Comparison of ENCODE assay signal across 1 cellular context in the genomic region with DNA sequence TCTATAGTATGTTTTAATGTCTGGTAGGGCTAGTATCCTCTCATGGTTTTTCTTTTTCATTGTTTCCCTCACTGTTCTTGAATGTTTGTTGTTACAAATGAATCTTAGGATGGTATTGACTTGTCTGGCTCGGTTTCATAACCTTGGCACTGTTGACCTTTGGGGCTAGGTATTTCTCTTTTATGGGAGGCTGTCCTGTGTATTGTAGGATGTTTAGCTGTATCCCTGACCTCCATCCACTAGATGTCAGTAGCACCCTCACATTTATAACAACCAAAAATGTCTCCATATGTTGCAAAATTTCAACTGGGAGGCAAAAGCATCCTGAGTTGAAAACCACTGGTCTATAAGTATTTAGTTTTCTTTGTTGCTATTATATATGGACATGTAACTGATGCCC.
TF ChIP-seq lines count a peak whose summit lies in the region.

No MANE protein-coding gene starts in this region.

TF ChIP-seq in K562, 482 proteins besides CTCF, POLR2A, EP300 and RAD21:
- TF ChIP-seq, protein P1, sequence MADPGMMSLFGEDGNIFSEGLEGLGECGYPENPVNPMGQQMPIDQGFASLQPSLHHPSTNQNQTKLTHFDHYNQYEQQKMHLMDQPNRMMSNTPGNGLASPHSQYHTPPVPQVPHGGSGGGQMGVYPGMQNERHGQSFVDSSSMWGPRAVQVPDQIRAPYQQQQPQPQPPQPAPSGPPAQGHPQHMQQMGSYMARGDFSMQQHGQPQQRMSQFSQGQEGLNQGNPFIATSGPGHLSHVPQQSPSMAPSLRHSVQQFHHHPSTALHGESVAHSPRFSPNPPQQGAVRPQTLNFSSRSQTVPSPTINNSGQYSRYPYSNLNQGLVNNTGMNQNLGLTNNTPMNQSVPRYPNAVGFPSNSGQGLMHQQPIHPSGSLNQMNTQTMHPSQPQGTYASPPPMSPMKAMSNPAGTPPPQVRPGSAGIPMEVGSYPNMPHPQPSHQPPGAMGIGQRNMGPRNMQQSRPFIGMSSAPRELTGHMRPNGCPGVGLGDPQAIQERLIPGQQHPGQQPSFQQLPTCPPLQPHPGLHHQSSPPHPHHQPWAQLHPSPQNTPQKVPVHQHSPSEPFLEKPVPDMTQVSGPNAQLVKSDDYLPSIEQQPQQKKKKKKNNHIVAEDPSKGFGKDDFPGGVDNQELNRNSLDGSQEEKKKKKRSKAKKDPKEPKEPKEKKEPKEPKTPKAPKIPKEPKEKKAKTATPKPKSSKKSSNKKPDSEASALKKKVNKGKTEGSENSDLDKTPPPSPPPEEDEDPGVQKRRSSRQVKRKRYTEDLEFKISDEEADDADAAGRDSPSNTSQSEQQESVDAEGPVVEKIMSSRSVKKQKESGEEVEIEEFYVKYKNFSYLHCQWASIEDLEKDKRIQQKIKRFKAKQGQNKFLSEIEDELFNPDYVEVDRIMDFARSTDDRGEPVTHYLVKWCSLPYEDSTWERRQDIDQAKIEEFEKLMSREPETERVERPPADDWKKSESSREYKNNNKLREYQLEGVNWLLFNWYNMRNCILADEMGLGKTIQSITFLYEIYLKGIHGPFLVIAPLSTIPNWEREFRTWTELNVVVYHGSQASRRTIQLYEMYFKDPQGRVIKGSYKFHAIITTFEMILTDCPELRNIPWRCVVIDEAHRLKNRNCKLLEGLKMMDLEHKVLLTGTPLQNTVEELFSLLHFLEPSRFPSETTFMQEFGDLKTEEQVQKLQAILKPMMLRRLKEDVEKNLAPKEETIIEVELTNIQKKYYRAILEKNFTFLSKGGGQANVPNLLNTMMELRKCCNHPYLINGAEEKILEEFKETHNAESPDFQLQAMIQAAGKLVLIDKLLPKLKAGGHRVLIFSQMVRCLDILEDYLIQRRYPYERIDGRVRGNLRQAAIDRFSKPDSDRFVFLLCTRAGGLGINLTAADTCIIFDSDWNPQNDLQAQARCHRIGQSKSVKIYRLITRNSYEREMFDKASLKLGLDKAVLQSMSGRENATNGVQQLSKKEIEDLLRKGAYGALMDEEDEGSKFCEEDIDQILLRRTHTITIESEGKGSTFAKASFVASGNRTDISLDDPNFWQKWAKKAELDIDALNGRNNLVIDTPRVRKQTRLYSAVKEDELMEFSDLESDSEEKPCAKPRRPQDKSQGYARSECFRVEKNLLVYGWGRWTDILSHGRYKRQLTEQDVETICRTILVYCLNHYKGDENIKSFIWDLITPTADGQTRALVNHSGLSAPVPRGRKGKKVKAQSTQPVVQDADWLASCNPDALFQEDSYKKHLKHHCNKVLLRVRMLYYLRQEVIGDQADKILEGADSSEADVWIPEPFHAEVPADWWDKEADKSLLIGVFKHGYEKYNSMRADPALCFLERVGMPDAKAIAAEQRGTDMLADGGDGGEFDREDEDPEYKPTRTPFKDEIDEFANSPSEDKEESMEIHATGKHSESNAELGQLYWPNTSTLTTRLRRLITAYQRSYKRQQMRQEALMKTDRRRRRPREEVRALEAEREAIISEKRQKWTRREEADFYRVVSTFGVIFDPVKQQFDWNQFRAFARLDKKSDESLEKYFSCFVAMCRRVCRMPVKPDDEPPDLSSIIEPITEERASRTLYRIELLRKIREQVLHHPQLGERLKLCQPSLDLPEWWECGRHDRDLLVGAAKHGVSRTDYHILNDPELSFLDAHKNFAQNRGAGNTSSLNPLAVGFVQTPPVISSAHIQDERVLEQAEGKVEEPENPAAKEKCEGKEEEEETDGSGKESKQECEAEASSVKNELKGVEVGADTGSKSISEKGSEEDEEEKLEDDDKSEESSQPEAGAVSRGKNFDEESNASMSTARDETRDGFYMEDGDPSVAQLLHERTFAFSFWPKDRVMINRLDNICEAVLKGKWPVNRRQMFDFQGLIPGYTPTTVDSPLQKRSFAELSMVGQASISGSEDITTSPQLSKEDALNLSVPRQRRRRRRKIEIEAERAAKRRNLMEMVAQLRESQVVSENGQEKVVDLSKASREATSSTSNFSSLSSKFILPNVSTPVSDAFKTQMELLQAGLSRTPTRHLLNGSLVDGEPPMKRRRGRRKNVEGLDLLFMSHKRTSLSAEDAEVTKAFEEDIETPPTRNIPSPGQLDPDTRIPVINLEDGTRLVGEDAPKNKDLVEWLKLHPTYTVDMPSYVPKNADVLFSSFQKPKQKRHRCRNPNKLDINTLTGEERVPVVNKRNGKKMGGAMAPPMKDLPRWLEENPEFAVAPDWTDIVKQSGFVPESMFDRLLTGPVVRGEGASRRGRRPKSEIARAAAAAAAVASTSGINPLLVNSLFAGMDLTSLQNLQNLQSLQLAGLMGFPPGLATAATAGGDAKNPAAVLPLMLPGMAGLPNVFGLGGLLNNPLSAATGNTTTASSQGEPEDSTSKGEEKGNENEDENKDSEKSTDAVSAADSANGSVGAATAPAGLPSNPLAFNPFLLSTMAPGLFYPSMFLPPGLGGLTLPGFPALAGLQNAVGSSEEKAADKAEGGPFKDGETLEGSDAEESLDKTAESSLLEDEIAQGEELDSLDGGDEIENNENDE (IDR thresholded peaks at IDR 0.05; ENCODE audit: low read depth, low read length): no peak
- TF ChIP-seq, protein P2, sequence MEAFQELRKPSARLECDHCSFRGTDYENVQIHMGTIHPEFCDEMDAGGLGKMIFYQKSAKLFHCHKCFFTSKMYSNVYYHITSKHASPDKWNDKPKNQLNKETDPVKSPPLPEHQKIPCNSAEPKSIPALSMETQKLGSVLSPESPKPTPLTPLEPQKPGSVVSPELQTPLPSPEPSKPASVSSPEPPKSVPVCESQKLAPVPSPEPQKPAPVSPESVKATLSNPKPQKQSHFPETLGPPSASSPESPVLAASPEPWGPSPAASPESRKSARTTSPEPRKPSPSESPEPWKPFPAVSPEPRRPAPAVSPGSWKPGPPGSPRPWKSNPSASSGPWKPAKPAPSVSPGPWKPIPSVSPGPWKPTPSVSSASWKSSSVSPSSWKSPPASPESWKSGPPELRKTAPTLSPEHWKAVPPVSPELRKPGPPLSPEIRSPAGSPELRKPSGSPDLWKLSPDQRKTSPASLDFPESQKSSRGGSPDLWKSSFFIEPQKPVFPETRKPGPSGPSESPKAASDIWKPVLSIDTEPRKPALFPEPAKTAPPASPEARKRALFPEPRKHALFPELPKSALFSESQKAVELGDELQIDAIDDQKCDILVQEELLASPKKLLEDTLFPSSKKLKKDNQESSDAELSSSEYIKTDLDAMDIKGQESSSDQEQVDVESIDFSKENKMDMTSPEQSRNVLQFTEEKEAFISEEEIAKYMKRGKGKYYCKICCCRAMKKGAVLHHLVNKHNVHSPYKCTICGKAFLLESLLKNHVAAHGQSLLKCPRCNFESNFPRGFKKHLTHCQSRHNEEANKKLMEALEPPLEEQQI (IDR thresholded peaks at IDR 0.05): 0 out of 2 replicates have a peak, but pooled peaks have one; percentile 30
- TF ChIP-seq TRIM28 (IDR thresholded peaks at IDR 0.05) (no peak), CSDE1 (IDR thresholded peaks at IDR 0.05) (no peak), CEBPB (tag; IDR thresholded peaks at IDR 0.05) (peak; percentile 42; the same call in 1 of the 2 replicates)
- TF ChIP-seq, protein P3, sequence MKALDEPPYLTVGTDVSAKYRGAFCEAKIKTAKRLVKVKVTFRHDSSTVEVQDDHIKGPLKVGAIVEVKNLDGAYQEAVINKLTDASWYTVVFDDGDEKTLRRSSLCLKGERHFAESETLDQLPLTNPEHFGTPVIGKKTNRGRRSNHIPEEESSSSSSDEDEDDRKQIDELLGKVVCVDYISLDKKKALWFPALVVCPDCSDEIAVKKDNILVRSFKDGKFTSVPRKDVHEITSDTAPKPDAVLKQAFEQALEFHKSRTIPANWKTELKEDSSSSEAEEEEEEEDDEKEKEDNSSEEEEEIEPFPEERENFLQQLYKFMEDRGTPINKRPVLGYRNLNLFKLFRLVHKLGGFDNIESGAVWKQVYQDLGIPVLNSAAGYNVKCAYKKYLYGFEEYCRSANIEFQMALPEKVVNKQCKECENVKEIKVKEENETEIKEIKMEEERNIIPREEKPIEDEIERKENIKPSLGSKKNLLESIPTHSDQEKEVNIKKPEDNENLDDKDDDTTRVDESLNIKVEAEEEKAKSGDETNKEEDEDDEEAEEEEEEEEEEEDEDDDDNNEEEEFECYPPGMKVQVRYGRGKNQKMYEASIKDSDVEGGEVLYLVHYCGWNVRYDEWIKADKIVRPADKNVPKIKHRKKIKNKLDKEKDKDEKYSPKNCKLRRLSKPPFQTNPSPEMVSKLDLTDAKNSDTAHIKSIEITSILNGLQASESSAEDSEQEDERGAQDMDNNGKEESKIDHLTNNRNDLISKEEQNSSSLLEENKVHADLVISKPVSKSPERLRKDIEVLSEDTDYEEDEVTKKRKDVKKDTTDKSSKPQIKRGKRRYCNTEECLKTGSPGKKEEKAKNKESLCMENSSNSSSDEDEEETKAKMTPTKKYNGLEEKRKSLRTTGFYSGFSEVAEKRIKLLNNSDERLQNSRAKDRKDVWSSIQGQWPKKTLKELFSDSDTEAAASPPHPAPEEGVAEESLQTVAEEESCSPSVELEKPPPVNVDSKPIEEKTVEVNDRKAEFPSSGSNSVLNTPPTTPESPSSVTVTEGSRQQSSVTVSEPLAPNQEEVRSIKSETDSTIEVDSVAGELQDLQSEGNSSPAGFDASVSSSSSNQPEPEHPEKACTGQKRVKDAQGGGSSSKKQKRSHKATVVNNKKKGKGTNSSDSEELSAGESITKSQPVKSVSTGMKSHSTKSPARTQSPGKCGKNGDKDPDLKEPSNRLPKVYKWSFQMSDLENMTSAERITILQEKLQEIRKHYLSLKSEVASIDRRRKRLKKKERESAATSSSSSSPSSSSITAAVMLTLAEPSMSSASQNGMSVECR (CRISPR knock-in tag; IDR thresholded peaks at IDR 0.05): no peak
